2 cellular contexts compared by ENCODE assay signal in the genomic region with DNA sequence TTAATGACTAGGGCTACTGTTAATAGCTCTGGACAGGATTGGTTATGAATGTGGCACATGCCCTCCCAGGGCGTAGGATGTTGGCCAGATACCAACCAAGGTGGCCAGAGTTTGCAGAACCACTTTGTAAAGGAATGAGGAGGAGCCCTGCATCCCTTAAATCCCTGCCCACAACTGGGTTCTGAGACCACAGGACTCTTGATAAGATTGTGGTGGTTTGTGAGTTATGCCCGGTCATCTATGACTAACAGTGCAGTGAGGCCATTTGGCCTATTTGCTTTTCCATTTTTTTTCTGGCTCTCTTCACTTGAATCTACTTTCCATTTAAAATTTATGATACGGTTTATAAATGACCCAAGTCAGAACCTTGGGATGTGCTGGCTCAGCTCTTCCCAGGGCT.
TF ChIP-seq lines count a peak whose summit lies in the region.

No MANE protein-coding gene starts in this region.

TF ChIP-seq in HCT116, 20 proteins besides CTCF, POLR2A, EP300 and RAD21 (continued from another document):
- TF ChIP-seq TCF7L2 (IDR thresholded peaks at IDR 0.05; ENCODE audit: borderline replicate concordance, extremely low read depth, insufficient read depth, insufficient read length): no peak
- no peak for TF ChIP-seq EZH2phosphoT487 (IDR thresholded peaks at IDR 0.05; ENCODE audit: borderline replicate concordance)
- TF ChIP-seq ZFX (IDR thresholded peaks at IDR 0.05): no peak
- TF ChIP-seq EGR1 (IDR thresholded peaks at IDR 0.05; ENCODE audit: low read depth): no peak
- TF ChIP-seq SIN3A (IDR thresholded peaks at IDR 0.05; ENCODE audit: low read depth): no peak
- 0 out of 2 replicates have a peak, but pooled peaks have one; percentile 26 for TF ChIP-seq SRF (IDR thresholded peaks at IDR 0.05; ENCODE audit: low read depth)
- TF ChIP-seq, protein P1, sequence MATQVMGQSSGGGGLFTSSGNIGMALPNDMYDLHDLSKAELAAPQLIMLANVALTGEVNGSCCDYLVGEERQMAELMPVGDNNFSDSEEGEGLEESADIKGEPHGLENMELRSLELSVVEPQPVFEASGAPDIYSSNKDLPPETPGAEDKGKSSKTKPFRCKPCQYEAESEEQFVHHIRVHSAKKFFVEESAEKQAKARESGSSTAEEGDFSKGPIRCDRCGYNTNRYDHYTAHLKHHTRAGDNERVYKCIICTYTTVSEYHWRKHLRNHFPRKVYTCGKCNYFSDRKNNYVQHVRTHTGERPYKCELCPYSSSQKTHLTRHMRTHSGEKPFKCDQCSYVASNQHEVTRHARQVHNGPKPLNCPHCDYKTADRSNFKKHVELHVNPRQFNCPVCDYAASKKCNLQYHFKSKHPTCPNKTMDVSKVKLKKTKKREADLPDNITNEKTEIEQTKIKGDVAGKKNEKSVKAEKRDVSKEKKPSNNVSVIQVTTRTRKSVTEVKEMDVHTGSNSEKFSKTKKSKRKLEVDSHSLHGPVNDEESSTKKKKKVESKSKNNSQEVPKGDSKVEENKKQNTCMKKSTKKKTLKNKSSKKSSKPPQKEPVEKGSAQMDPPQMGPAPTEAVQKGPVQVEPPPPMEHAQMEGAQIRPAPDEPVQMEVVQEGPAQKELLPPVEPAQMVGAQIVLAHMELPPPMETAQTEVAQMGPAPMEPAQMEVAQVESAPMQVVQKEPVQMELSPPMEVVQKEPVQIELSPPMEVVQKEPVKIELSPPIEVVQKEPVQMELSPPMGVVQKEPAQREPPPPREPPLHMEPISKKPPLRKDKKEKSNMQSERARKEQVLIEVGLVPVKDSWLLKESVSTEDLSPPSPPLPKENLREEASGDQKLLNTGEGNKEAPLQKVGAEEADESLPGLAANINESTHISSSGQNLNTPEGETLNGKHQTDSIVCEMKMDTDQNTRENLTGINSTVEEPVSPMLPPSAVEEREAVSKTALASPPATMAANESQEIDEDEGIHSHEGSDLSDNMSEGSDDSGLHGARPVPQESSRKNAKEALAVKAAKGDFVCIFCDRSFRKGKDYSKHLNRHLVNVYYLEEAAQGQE (IDR thresholded peaks at IDR 0.05; ENCODE audit: low read depth): no peak
- no peak for TF ChIP-seq ELF1 (IDR thresholded peaks at IDR 0.05; ENCODE audit: borderline replicate concordance, low read depth)
- peak; percentile 53 for TF ChIP-seq JUND (IDR thresholded peaks at IDR 0.05)
- TF ChIP-seq, protein P2, sequence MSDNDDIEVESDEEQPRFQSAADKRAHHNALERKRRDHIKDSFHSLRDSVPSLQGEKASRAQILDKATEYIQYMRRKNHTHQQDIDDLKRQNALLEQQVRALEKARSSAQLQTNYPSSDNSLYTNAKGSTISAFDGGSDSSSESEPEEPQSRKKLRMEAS (IDR thresholded peaks at IDR 0.05): peak; percentile 29; the same call in 1 of the 2 replicates
- peak; percentile 43; the same call in 1 of the 2 replicates for TF ChIP-seq POLR2AphosphoS5 (IDR thresholded peaks at IDR 0.05; ENCODE audit: low read depth, low read length)
- TF ChIP-seq, protein P3, sequence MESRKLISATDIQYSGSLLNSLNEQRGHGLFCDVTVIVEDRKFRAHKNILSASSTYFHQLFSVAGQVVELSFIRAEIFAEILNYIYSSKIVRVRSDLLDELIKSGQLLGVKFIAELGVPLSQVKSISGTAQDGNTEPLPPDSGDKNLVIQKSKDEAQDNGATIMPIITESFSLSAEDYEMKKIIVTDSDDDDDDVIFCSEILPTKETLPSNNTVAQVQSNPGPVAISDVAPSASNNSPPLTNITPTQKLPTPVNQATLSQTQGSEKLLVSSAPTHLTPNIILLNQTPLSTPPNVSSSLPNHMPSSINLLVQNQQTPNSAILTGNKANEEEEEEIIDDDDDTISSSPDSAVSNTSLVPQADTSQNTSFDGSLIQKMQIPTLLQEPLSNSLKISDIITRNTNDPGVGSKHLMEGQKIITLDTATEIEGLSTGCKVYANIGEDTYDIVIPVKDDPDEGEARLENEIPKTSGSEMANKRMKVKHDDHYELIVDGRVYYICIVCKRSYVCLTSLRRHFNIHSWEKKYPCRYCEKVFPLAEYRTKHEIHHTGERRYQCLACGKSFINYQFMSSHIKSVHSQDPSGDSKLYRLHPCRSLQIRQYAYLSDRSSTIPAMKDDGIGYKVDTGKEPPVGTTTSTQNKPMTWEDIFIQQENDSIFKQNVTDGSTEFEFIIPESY (IDR thresholded peaks at IDR 0.05; ENCODE audit: extremely low read depth, insufficient replicate concordance, low read length): no peak
- TF ChIP-seq ZNF274 (IDR thresholded peaks at IDR 0.05; ENCODE audit: low read depth, low read length): no peak
- no peak for TF ChIP-seq EZH2 (IDR thresholded peaks at IDR 0.05)
- TF ChIP-seq CBX3 (IDR thresholded peaks at IDR 0.05; ENCODE audit: low read depth): no peak
- TF ChIP-seq, protein P4, sequence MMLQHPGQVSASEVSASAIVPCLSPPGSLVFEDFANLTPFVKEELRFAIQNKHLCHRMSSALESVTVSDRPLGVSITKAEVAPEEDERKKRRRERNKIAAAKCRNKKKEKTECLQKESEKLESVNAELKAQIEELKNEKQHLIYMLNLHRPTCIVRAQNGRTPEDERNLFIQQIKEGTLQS (IDR thresholded peaks at IDR 0.05): no peak

TF ChIP-seq in SK-N-SH, 30 proteins besides CTCF, POLR2A, EP300 and RAD21 (continued from another document):
- TF ChIP-seq RXRA (IDR thresholded peaks at IDR 0.05; ENCODE audit: borderline replicate concordance, low read depth): peak; percentile 91; the same call in 1 of the 2 replicates
- peak; percentile 97 for TF ChIP-seq TCF12 (IDR thresholded peaks at IDR 0.05)
- no peak for TF ChIP-seq RFX5 (IDR thresholded peaks at IDR 0.05; ENCODE audit: low read length)
- peak; percentile 90; the same call in 1 of the 2 replicates for TF ChIP-seq FOXM1 (IDR thresholded peaks at IDR 0.05; ENCODE audit: low read depth)
- TF ChIP-seq SMC3 (IDR thresholded peaks at IDR 0.05; ENCODE audit: low read depth, low read length): no peak
- TF ChIP-seq, protein P3 (IDR thresholded peaks at IDR 0.05; ENCODE audit: borderline replicate concordance, low read depth): peak; percentile 91
- TF ChIP-seq SIN3A (IDR thresholded peaks at IDR 0.05; ENCODE audit: borderline replicate concordance, low read depth, low read length): 0 out of 2 replicates have a peak, but pooled peaks have one; percentile 14
- no peak for TF ChIP-seq GABPA (IDR thresholded peaks at IDR 0.05; ENCODE audit: low read depth)
- TF ChIP-seq CHD2 (IDR thresholded peaks at IDR 0.05; ENCODE audit: low read length, partially characterized antibody): no peak
- peak; percentile 95 for TF ChIP-seq FOSL2 (IDR thresholded peaks at IDR 0.05; ENCODE audit: borderline replicate concordance, low read depth)
- no peak for TF ChIP-seq GATA2 (CRISPR knock-in tag; IDR thresholded peaks at IDR 0.05)
- TF ChIP-seq, protein P5, sequence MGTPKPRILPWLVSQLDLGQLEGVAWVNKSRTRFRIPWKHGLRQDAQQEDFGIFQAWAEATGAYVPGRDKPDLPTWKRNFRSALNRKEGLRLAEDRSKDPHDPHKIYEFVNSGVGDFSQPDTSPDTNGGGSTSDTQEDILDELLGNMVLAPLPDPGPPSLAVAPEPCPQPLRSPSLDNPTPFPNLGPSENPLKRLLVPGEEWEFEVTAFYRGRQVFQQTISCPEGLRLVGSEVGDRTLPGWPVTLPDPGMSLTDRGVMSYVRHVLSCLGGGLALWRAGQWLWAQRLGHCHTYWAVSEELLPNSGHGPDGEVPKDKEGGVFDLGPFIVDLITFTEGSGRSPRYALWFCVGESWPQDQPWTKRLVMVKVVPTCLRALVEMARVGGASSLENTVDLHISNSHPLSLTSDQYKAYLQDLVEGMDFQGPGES (IDR thresholded peaks at IDR 0.05; ENCODE audit: low read depth, low read length): no peak
- TF ChIP-seq, protein P1 (IDR thresholded peaks at IDR 0.05; ENCODE audit: low read depth, low read length): no peak
- TF ChIP-seq MEF2A (IDR thresholded peaks at IDR 0.05; ENCODE audit: borderline replicate concordance, low read depth): no peak
- TF ChIP-seq NRF1 (IDR thresholded peaks at IDR 0.05; ENCODE audit: low read depth, low read length): no peak
- TF ChIP-seq, protein P6, sequence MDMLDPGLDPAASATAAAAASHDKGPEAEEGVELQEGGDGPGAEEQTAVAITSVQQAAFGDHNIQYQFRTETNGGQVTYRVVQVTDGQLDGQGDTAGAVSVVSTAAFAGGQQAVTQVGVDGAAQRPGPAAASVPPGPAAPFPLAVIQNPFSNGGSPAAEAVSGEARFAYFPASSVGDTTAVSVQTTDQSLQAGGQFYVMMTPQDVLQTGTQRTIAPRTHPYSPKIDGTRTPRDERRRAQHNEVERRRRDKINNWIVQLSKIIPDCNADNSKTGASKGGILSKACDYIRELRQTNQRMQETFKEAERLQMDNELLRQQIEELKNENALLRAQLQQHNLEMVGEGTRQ (IDR thresholded peaks at IDR 0.05; ENCODE audit: borderline replicate concordance, low read depth, low read length): no peak
- TF ChIP-seq TAF1 (IDR thresholded peaks at IDR 0.05; ENCODE audit: borderline replicate concordance, low read depth, low read length): peak; percentile 13; the same call in 1 of the 2 replicates
- no peak for TF ChIP-seq RCOR1 (IDR thresholded peaks at IDR 0.05; ENCODE audit: low read length)
- peak; percentile 95 for TF ChIP-seq JUND (IDR thresholded peaks at IDR 0.05)
- TF ChIP-seq EZH2phosphoT487 (IDR thresholded peaks at IDR 0.05; ENCODE audit: borderline replicate concordance, low read depth): no peak
- TF ChIP-seq YY1 (IDR thresholded peaks at IDR 0.05; ENCODE audit: low read depth): no peak
- peak; percentile 98 for TF ChIP-seq NFIC (IDR thresholded peaks at IDR 0.05; ENCODE audit: borderline replicate concordance)
- TF ChIP-seq, protein P7, sequence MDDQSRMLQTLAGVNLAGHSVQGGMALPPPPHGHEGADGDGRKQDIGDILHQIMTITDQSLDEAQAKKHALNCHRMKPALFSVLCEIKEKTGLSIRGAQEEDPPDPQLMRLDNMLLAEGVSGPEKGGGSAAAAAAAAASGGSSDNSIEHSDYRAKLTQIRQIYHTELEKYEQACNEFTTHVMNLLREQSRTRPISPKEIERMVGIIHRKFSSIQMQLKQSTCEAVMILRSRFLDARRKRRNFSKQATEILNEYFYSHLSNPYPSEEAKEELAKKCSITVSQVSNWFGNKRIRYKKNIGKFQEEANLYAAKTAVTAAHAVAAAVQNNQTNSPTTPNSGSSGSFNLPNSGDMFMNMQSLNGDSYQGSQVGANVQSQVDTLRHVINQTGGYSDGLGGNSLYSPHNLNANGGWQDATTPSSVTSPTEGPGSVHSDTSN (IDR thresholded peaks at IDR 0.05): peak; percentile 93
- peak; percentile 65; the same call in 1 of the 2 replicates for TF ChIP-seq POLR2AphosphoS5 (IDR thresholded peaks at IDR 0.05; ENCODE audit: low read depth, low read length)
